Comparison of ENCODE assay signal across 34 cellular contexts in genomic region chr11:7376386-7376785, GRCh38.
"Had no signal": no experiment of that assay in that cellular context is flagged by ENCODE, and none has a peak within 500 bp of the region (broad histone marks: within the 10 kb centered on the region; RNA-seq: fewer than 3 reads in every experiment).

No MANE protein-coding gene starts in this region.

- H3K9me3 ChIP-seq: MG63 had no signal

- H3K4me3 ChIP-seq: MG63 had no signal

- H3K27me3 ChIP-seq: MG63 had no signal

- H3K36me3 ChIP-seq: MG63 had no signal

- DNase-seq: Kasumi-1, MG63, MM.1S, MV-4-11, NCI-H1048, NCI-H1092, NCI-H1092 treated with DMSO at 0.1 percent for 48 hours, NCI-H1105, NCI-H1105 treated with DMSO at 0.1 percent for 48 hours, NCI-H1417, NCI-H1417 treated with DMSO at 0.1 percent for 48 hours, NCI-H1436, NCI-H1436 treated with DMSO at 0.1 percent for 48 hours, NCI-H146, NCI-H1694, NCI-H1694 treated with DMSO at 0.1 percent for 48 hours, NCI-H187, NCI-H187 treated with DMSO at 0.1 percent for 48 hours, NCI-H1930, NCI-H2029, NCI-H2029 treated with DMSO at 0.1 percent for 48 hours, NCI-H2081, NCI-H2081 treated with DMSO at 0.1 percent for 48 hours, NCI-H2107, NCI-H2171, NCI-H2171 treated with DMSO at 0.1 percent for 48 hours, NCI-H2227 treated with DMSO at 0.1 percent for 48 hours, NCI-H226, NCI-H345, NCI-H446, NCI-H446 treated with DMSO at 0.1 percent for 48 hours, NCI-H510A, NCI-H510A treated with DMSO at 0.1 percent for 48 hours, NCI-H524 had no signal
